ENCODE assay signal across 1 cellular context in genomic region chr2:112621792-112622527, GRCh38.
TF ChIP-seq lines count a peak whose summit lies in the region.

No MANE protein-coding gene starts in this region.

TF ChIP-seq in GM23338, 12 proteins besides CTCF, POLR2A, EP300 and RAD21 (continued from another document):
- TF ChIP-seq REST (IDR thresholded peaks at IDR 0.05; ENCODE audit: unreplicated experiment) (no peak), POLR2AphosphoS5 (IDR thresholded peaks at IDR 0.05; ENCODE audit: low read depth) (no peak), ETS1 (IDR thresholded peaks at IDR 0.05) (no peak), EZH2 (IDR thresholded peaks at IDR 0.05; ENCODE audit: low read depth, unreplicated experiment) (no peak), EZH2phosphoT487 (IDR thresholded peaks at IDR 0.05; ENCODE audit: unreplicated experiment) (no peak), STAT1 (IDR thresholded peaks at IDR 0.05; ENCODE audit: unreplicated experiment) (no peak)
